15 cellular contexts compared by ENCODE assay signal in the genomic region with DNA sequence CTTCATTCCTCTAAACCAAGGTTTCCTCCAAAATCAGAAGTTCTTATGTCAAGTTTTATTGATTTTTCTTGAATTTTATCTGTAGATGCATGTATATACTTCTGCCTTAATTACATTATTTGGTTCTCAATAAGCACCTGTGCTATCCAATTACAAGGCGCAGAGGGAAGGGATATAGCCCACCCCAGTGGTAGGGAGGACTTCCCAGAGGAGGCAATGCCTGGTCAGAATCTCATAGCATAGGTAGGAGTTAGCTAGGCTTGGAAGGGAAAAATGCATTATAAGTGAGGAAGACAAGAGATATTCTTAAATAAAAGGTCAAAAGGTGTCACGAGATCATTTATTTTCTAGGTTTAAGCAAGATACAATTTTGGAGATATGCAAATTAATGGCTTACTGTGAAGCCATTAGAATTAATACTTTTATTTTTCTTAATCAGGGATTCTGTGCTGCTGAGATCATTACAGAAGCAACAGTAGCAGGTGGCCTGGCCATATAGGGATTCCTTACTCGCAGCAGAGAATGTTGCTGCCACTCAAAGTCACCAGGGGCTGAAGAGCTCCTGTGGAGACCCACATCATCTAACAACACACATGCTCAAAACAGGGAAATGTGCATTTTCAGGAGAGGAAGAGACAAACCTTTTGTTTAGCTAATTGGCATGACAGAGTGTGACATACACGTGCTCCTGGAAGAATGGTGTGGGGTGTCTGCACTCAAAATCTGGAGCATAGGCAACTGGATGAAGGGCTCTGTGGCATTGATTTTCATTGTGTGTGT.
"Had no signal": no experiment of that assay in that cellular context is flagged by ENCODE, and none has a peak within 500 bp of the region (broad histone marks: within the 10 kb centered on the region; RNA-seq: fewer than 3 reads in every experiment).

No MANE protein-coding gene starts in this region.

- H3K36me3 ChIP-seq: left ventricle myocardium inferior, neutrophil, thyroid gland had no signal

- ATAC-seq: stimulated activated memory B cell treated with anti-CD40 and anti-IgM and Interleukin-4, amounts not matched to agents 10 μg/mL and 1 μg/mL and 100 μg/mL, for 72 hours had no signal

- H3K27me3 ChIP-seq: thyroid gland had no signal

- H3K36me3 Mint-ChIP-seq: naive B cell; stimulated activated memory B cell treated with anti-CD40 and anti-IgM and Interleukin-4, amounts not matched to agents 10 μg/mL and 1 μg/mL and 100 μg/mL, for 72 hours had no signal

- H3K9me3 Mint-ChIP-seq: activated T-helper 2 cell treated with anti-CD3 and anti-CD28 coated beads, Interferon-gamma antibody, Interleukin-2, Interleukin-4, amounts not matched to agents 10 μg/mL and 5 μg/mL and 100 μg/mL, durations not matched to agents 14 hours and 24 hours and 36 hours; naive B cell; stimulated activated memory B cell treated with anti-CD40 and anti-IgM and Interleukin-4, amounts not matched to agents 10 μg/mL and 1 μg/mL and 100 μg/mL, for 72 hours had no signal

- H3K4me3 ChIP-seq: dorsolateral prefrontal cortex, hepatocyte, left ventricle myocardium inferior, thyroid gland had no signal

- H3K4me1 Mint-ChIP-seq: stimulated activated memory B cell treated with anti-CD40 and anti-IgM and Interleukin-4, amounts not matched to agents 10 μg/mL and 1 μg/mL and 100 μg/mL, for 72 hours had no signal

- H3K9ac ChIP-seq: parathyroid adenoma had no signal

- DNase-seq: activated CD4-positive, alpha-beta T cell treated with anti-CD3 and anti-CD28 coated beads for 1 hour; activated naive CD4-positive, alpha-beta T cell treated with anti-CD3 and anti-CD28 coated beads, Interleukin-2, amount 50 U/mL, for 16 hours; activated T-cell treated with anti-CD3 and anti-CD28 coated beads, Interleukin-2, amount 50 U/mL, for 1 hour; dorsolateral prefrontal cortex; kidney; left ventricle myocardium inferior; naive B cell; stimulated activated CD4-positive, alpha-beta T cell treated with anti-CD3 and anti-CD28 coated beads, Interleukin-12 subunit alpha, Interleukin-12 subunit beta, amount 100 ng/mL, for 4 hours; T1000 had no signal

- H3K27ac ChIP-seq: dorsolateral prefrontal cortex, hepatocyte, left ventricle myocardium inferior, neutrophil, parathyroid adenoma, thyroid gland had no signal

- H3K9me3 ChIP-seq: left ventricle myocardium inferior, neutrophil, thyroid gland had no signal

- H3K4me3 Mint-ChIP-seq: naive B cell; stimulated activated memory B cell treated with anti-CD40 and anti-IgM and Interleukin-4, amounts not matched to agents 10 μg/mL and 1 μg/mL and 100 μg/mL, for 72 hours had no signal

- H3K4me1 ChIP-seq: left ventricle myocardium inferior, parathyroid adenoma, thyroid gland had no signal

- H3K27ac Mint-ChIP-seq: activated T-helper 2 cell treated with anti-CD3 and anti-CD28 coated beads, Interferon-gamma antibody, Interleukin-2, Interleukin-4, amounts not matched to agents 10 μg/mL and 5 μg/mL and 100 μg/mL, durations not matched to agents 14 hours and 24 hours and 36 hours; naive B cell; stimulated activated memory B cell treated with anti-CD40 and anti-IgM and Interleukin-4, amounts not matched to agents 10 μg/mL and 1 μg/mL and 100 μg/mL, for 72 hours had no signal
